8 cellular contexts compared by ENCODE assay signal in genomic region chrX:148049441-148049840, GRCh38.
A peak's percentile ranks its signal among the peaks of the same experiment; 100 is the strongest.
DNase-seq lines count a peak whose midpoint lies in the region; ATAC-seq, FAIRE-seq and TF ChIP-seq lines count a peak whose summit lies in the region.

No MANE protein-coding gene starts in this region.

- H3K9me3 ChIP-seq in BE2C, result no peaks in the 10 kb centered on the region
- no peaks in the 10 kb centered on the region for H3K9me3 ChIP-seq in body of pancreas

- peak; percentile 89 for FAIRE-seq in GM18507 (lab: Jason Lieb, UNC)

- H3K4me1 ChIP-seq in BE2C, result no peaks in the 10 kb centered on the region
- no peaks in the 10 kb centered on the region for H3K4me1 ChIP-seq in body of pancreas

- ATAC-seq in body of pancreas (no peak), HG03342 (IDR thresholded peaks at IDR 0.05; ENCODE audit: unreplicated experiment) (no peak)

- WGBS in body of pancreas, 2 donors, result 31 to 37% methylated on average over 4 of the region's 4 CpGs

- H3K4me3 ChIP-seq in BE2C (ENCODE audit: low read depth, low read length) (no peak overlapping the region), body of pancreas (no peak overlapping the region)

- no peaks in the 10 kb centered on the region for H3K27me3 ChIP-seq in BE2C
- no peaks in the 10 kb centered on the region for H3K27me3 ChIP-seq in body of pancreas

- H3K36me3 ChIP-seq in BE2C (no peaks in the 10 kb centered on the region), body of pancreas (replicated peaks in 1 of 2; ENCODE audit: insufficient read depth in 1 of 2, low read depth in 2 of 2) (no peaks in the 10 kb centered on the region)

- intact Hi-C loops in body of pancreas (cut with DNase I), result loop anchor here (10.0 kb wide), 1 partner anchor 1415 kb away; no protein-coding TSS in a partner anchor

- no peak for TF ChIP-seq POLR2A in body of pancreas (IDR thresholded peaks at IDR 0.05)

- no peak overlapping the region for H3K27ac ChIP-seq in body of pancreas

- DNase-seq in BE2C (no peak), GM18507 (ENCODE audit: extremely low spot score, insufficient read length, low read depth) (no peak), NCI-H2107 (lab: John Stamatoyannopoulos, UW) (peak; percentile 0), body of pancreas (no peak), medulla oblongata (ENCODE audit: extremely low spot score) (peak; percentile 37)
- DNase-seq in activated CD4-positive, alpha-beta T cell treated with anti-CD3 and anti-CD28 coated beads, Interleukin-2, amount 50 U/mL, for 48 hours, result no peak
- DNase-seq in activated CD8-positive, alpha-beta memory T cell treated with anti-CD3 and anti-CD28 coated beads, Interleukin-2, amount 50 U/mL, for 4 hours, result no peak

- peak; percentile 46 for TF ChIP-seq CTCF in BE2C (IDR thresholded peaks at IDR 0.05; ENCODE audit: low read depth, low read length)
- TF ChIP-seq CTCF in body of pancreas (IDR thresholded peaks at IDR 0.05), result peak in 5 of 7 experiments; percentile 17 to 51 (median 41)

Comparison
In these comparisons a context has a peak if more than half of its experiments do, and no peak if none do; other contexts are left out.
1. DNase-seq: peak in NCI-H2107 (single experiment) and medulla oblongata (single experiment); none in BE2C (single experiment), GM18507 (single experiment), body of pancreas (0 of 4), activated CD4-positive, alpha-beta T cell treated with anti-CD3 and anti-CD28 coated beads, Interleukin-2, amount 50 U/mL, for 48 hours (0 of 2) and activated CD8-positive, alpha-beta memory T cell treated with anti-CD3 and anti-CD28 coated beads, Interleukin-2, amount 50 U/mL, for 4 hours (single experiment).